8 cellular contexts compared by ENCODE assay signal in the genomic region with DNA sequence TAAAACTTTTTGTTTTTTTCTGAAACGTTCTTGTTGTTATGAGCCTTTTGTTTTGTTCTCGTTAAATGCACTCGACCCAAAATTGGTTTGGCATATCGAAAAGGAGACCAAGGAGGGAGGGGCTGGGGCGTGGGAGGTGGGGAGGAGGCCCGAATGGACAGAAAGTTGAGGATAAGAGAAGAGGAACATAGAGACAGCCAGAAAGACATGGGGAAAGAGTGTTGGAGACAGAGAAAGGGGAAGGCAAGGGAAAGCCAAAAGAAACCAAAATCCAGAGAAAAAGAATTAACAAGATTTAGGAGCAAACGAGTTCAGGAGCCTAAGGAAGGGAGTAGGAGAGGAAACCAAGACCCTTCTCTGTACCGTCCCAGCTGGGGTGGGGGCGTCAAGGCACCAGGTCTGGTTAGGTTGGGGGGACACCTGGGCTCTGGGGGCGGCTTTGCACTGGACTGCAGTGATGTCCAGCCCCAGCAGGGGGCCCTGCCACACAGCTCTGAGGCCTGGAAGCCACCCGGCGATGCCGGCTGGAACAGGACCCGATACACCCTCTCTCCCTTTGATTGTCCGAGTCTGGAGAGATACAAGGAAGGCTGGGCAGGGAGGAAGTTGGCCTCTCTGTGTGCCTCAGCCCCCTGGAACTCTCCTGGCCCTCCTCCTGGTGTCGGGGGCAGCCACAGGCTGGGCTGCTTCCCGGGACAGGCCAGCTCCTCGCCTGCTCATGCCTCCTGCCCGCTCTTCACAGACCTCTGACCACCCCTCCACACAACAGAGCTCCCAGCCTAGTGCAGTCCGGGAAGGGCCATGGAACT. TPM values are rescaled to one million over a fixed set of nuclear protein-coding genes. Genes with fewer than 3 reads are reported as not detected.
A peak's percentile ranks its signal among the peaks of the same experiment; 100 is the strongest.
DNase-seq lines count a peak whose midpoint lies in the region; ATAC-seq and TF ChIP-seq lines count a peak whose summit lies in the region.

No MANE protein-coding gene starts in this region.

- no peak overlapping the region for H2AFZ ChIP-seq in HCT116 (ENCODE audit: low read depth, low read length, poor library complexity, severe bottlenecking)

- H3K9me2 ChIP-seq in HCT116 (ENCODE audit: insufficient read depth), result no peaks in the 10 kb centered on the region

- ATAC-seq in HCT116, result peak; percentile 88
- ATAC-seq in HG03354 (IDR thresholded peaks at IDR 0.05; ENCODE audit: poor library complexity, severe bottlenecking, unreplicated experiment), result no peak
- ATAC-seq in HG03342 (IDR thresholded peaks at IDR 0.05; ENCODE audit: unreplicated experiment), result no peak

- BruUV-seq in HCT116 (replicated peaks; lab: Mats Ljungman, UMichigan), result no TSS peak

- POLR2A ChIA-PET in HCT116 (lab: Charles Lee), result interaction anchor here (0.8 to 0.9 kb wide), 2 partner anchors 11 kb away, joined by 3 read pairs; partner anchors contain the start of gene ASF1B

- H3K27ac Mint-ChIP-seq in T-helper 2 cell treated with Interferon-gamma antibody and Interleukin-4, amounts not matched to agents 5 μg/mL and 100 μg/mL, for 36 hours, result peak overlapping the region; percentile 99
- peak overlapping the region; percentile 73 to 96 (median 88) for H3K27ac Mint-ChIP-seq in brain

- H3K27me3 Mint-ChIP-seq in T-helper 2 cell treated with Interferon-gamma antibody and Interleukin-4, amounts not matched to agents 5 μg/mL and 100 μg/mL, for 36 hours (ENCODE audit: low read depth), result no peaks in the 10 kb centered on the region
- peaks cover 4% of the 10 kb centered on the region for H3K27me3 Mint-ChIP-seq in brain

- intact Hi-C loops in HCT116 (cut with micrococcal nuclease), result loop anchor here (1.0 kb wide), 1 partner anchor 200 kb away; no protein-coding TSS in a partner anchor

- TF ChIP-seq CTCF in HCT116 (IDR thresholded peaks at IDR 0.05 in 2 of 3, conservative IDR thresholded peaks at IDR 0.05 in 1 of 3; ENCODE audit: borderline replicate concordance in 1 of 3, insufficient read depth in 1 of 3, low read depth in 2 of 3, low read length in 2 of 3) (peak; percentile 74 to 89 (median 80)), brain (conservative IDR thresholded peaks at IDR 0.05) (peak; percentile 74 to 80)

- H3K4me2 ChIP-seq in HCT116 (ENCODE audit: low read length), result peak overlapping the region; percentile 42

- peak overlapping the region; percentile 91 for H3K4me3 Mint-ChIP-seq in T-helper 2 cell treated with Interferon-gamma antibody and Interleukin-4, amounts not matched to agents 5 μg/mL and 100 μg/mL, for 36 hours
- peak overlapping the region; percentile 8 to 58 (median 33) for H3K4me3 Mint-ChIP-seq in brain

- H3K9ac ChIP-seq in HCT116 (ENCODE audit: low read length), result 0 out of 2 replicates have a peak overlapping the region, but pooled peaks have one; percentile 25

- TF ChIP-seq POLR2A in HCT116 (IDR thresholded peaks at IDR 0.05; ENCODE audit: borderline replicate concordance, extremely low read depth, insufficient read depth, insufficient read length), result no peak

- peaks cover 27% of the 10 kb centered on the region for H3K4me1 Mint-ChIP-seq in T-helper 2 cell treated with Interferon-gamma antibody and Interleukin-4, amounts not matched to agents 5 μg/mL and 100 μg/mL, for 36 hours (ENCODE audit: low read depth)
- H3K4me1 Mint-ChIP-seq in brain, result peaks cover 45% of the 10 kb centered on the region

- no peaks in the 10 kb centered on the region for H3K9me3 ChIP-seq in HCT116 (ENCODE audit: control insufficient read depth in 1 of 2, insufficient read depth in 1 of 2, low read depth in 1 of 2, low read length in 2 of 2)

- no peaks in the 10 kb centered on the region for H3K79me2 ChIP-seq in HCT116 (ENCODE audit: insufficient read depth, low read length)

- DNase-seq in C1 segment of cervical spinal cord (lab: John Stamatoyannopoulos, UW) (peak in 13 of 14 donors; percentile 27 to 78 (median 52)), HCT116 (ENCODE audit: low read depth, low spot score) (peak; percentile 36), hippocampal formation (lab: John Stamatoyannopoulos, UW) (peak; percentile 37 to 43), putamen (ENCODE audit: low spot score) (peak; percentile 63)
- DNase-seq in T-helper 2 cell treated with Interferon-gamma antibody and Interleukin-4, amounts not matched to agents 5 μg/mL and 100 μg/mL, for 36 hours (ENCODE audit: low spot score), result peak; percentile 33

- H3K4me3 ChIP-seq in HCT116 (replicated peaks in 1 of 2; ENCODE audit: low read depth in 1 of 2, low read length in 2 of 2), result no peak overlapping the region

- peaks cover 2% of the 10 kb centered on the region for H3K36me3 Mint-ChIP-seq in T-helper 2 cell treated with Interferon-gamma antibody and Interleukin-4, amounts not matched to agents 5 μg/mL and 100 μg/mL, for 36 hours (ENCODE audit: low read depth)
- peaks cover 8% of the 10 kb centered on the region for H3K36me3 Mint-ChIP-seq in brain

- peaks cover 5 to 15% of the 10 kb centered on the region in 2 experiments; a peak in 3 of 4 replicates for H3K4me1 ChIP-seq in HCT116 (ENCODE audit: control insufficient read depth in 1 of 2, insufficient read depth in 2 of 2, low read length in 2 of 2)

- no peaks in the 10 kb centered on the region for H3K9me3 Mint-ChIP-seq in T-helper 2 cell treated with Interferon-gamma antibody and Interleukin-4, amounts not matched to agents 5 μg/mL and 100 μg/mL, for 36 hours
- no peaks in the 10 kb centered on the region for H3K9me3 Mint-ChIP-seq in brain

- TF ChIP-seq RAD21 in HCT116 (IDR thresholded peaks at IDR 0.05; ENCODE audit: low read depth), result peak; percentile 73

- peak overlapping the region; percentile 28; the same call in 1 of the 2 replicates for H3K27ac ChIP-seq in HCT116 (ENCODE audit: low read depth, low read length)

- H4K20me1 ChIP-seq in HCT116 (ENCODE audit: insufficient read depth), result no peaks in the 10 kb centered on the region

- CTCF ChIA-PET in HCT116 (lab: Charles Lee), result interaction anchor here (0.8 to 1.9 kb wide), 5 partner anchors 8 to 258 kb away, joined by 4 to 15 read pairs (median 8); partner anchors contain the start of gene ASF1B

- H3K27me3 ChIP-seq in HCT116 (ENCODE audit: insufficient read depth, low read length), result no peaks in the 10 kb centered on the region

- RAD21 ChIA-PET in HCT116 (lab: Charles Lee; ENCODE audit: low non-redundant PET in 1 of 2, low total read pairs in 2 of 2, uncharacterized antibody in 2 of 2, unreplicated experiment in 2 of 2), result interaction anchor here in 1 of 2 experiments (0.8 to 0.9 kb wide), 2 partner anchors 206 to 258 kb away, joined by 3 to 8 read pairs; no protein-coding TSS in a partner anchor

- peaks cover 10 to 16% of the 10 kb centered on the region in 2 experiments for H3K36me3 ChIP-seq in HCT116 (ENCODE audit: control insufficient read depth in 1 of 2, insufficient read depth in 2 of 2, low read length in 2 of 2)

TF ChIP-seq in HCT116, 20 proteins besides CTCF, POLR2A, EP300 and RAD21:
- TF ChIP-seq ATF3 (IDR thresholded peaks at IDR 0.05), result no peak
- TF ChIP-seq TCF7L2 (IDR thresholded peaks at IDR 0.05; ENCODE audit: borderline replicate concordance, extremely low read depth, insufficient read depth, insufficient read length), result peak; percentile 61
- TF ChIP-seq POLR2AphosphoS5 (IDR thresholded peaks at IDR 0.05; ENCODE audit: low read depth, low read length), result peak; percentile 63

RNA-seq across cellular contexts. Expression of gene ASF1B, which starts 11.6 kb away (rescaled TPM):
- 78.1 TPM for total RNA-seq in HCT116 (2021; ENCODE audit: unreplicated experiment)
- polyA plus RNA-seq in HCT116 (2012), result 82.2 and 87.0 TPM in 2 replicates
- 127 TPM for polyA plus RNA-seq in brain (ENCODE audit: insufficient read depth, low read depth, low replicate concordance)

RNA-seq across cellular contexts. Expression of gene PRKACA, which starts 30.4 kb away (rescaled TPM):
- total RNA-seq in HCT116 (2021; ENCODE audit: unreplicated experiment), result 95.7 TPM
- 64.0 and 66.0 TPM in 2 replicates for polyA plus RNA-seq in HCT116 (2012)
- polyA plus RNA-seq in brain (ENCODE audit: insufficient read depth, low read depth, low replicate concordance), result 235 TPM

RNA-seq across cellular contexts. Expression of gene SAMD1, which starts 57.5 kb away (rescaled TPM):
- total RNA-seq in HCT116 (2021; ENCODE audit: unreplicated experiment), result 62.9 TPM
- polyA plus RNA-seq in HCT116 (2012), result 36.9 and 39.2 TPM in 2 replicates
- 168 TPM for polyA plus RNA-seq in brain (ENCODE audit: insufficient read depth, low read depth, low replicate concordance)

RNA-seq across cellular contexts. Expression of gene ADGRL1, which starts 58.0 kb away (rescaled TPM):
- 88.6 TPM for total RNA-seq in HCT116 (2021; ENCODE audit: unreplicated experiment)
- 47.2 and 54.8 TPM in 2 replicates for polyA plus RNA-seq in HCT116 (2012)
- polyA plus RNA-seq in brain (ENCODE audit: insufficient read depth, low read depth, low replicate concordance), result 78.5 TPM
